Comparison of ENCODE assay signal across 25 cellular contexts in genomic region chr6:19524787-19525186, GRCh38.
"Had no signal": no experiment of that assay in that cellular context is flagged by ENCODE, and none has a peak within 500 bp of the region (broad histone marks: within the 10 kb centered on the region; RNA-seq: fewer than 3 reads in every experiment).

No MANE protein-coding gene starts in this region.

- H3K27me3 Mint-ChIP-seq: dendritic cell treated with granulocyte-macrophage colony-stimulating factor and Interleukin-4, amounts not matched to agents 40 ng/mL and 50 ng/mL, for 4 days; effector memory CD8-positive, alpha-beta T cell; naive B cell had no signal

- H3K4me3 Mint-ChIP-seq: dendritic cell treated with granulocyte-macrophage colony-stimulating factor and Interleukin-4, amounts not matched to agents 40 ng/mL and 50 ng/mL, for 4 days; effector memory CD8-positive, alpha-beta T cell; endodermal cell; immature natural killer cell; mesothelial cell of epicardium; naive B cell had no signal

- H3K27ac ChIP-seq: colonic mucosa, epithelial cell of prostate, foreskin keratinocyte, heart left ventricle, hepatocyte, left lung, lower lobe of right lung had no signal

- H3K4me3 ChIP-seq: colonic mucosa, gastroesophageal sphincter, heart left ventricle, hepatocyte, left lung, lower lobe of right lung, mucosa of descending colon had no signal

- H3K9me3 ChIP-seq: colonic mucosa, gastroesophageal sphincter, heart left ventricle, lower lobe of right lung, mucosa of descending colon had no signal

- H3K27ac Mint-ChIP-seq: dendritic cell treated with granulocyte-macrophage colony-stimulating factor and Interleukin-4, amounts not matched to agents 40 ng/mL and 50 ng/mL, for 4 days; effector memory CD8-positive, alpha-beta T cell; endodermal cell; immature natural killer cell; mesothelial cell of epicardium; naive B cell had no signal

- H3K36me3 ChIP-seq: colonic mucosa, gastroesophageal sphincter, heart left ventricle, left lung, lower lobe of right lung had no signal

- H3K4me1 Mint-ChIP-seq: immature natural killer cell, naive B cell had no signal

- FAIRE-seq: frontal cortex, keratinocyte had no signal

- H3K27me3 ChIP-seq: colonic mucosa, gastroesophageal sphincter, heart left ventricle, hepatocyte, left lung had no signal

- H3K4me1 ChIP-seq: colonic mucosa, foreskin keratinocyte, heart left ventricle, left lung, lower lobe of right lung had no signal

- ATAC-seq: effector memory CD8-positive, alpha-beta T cell; esophagus mucosa; foreskin keratinocyte; gastroesophageal sphincter; heart left ventricle; left lung; left ventricle myocardium superior; lower lobe of right lung; mucosa of descending colon had no signal

- DNase-seq: colonic mucosa; cortex of kidney; effector CD8-positive, alpha-beta T cell; effector memory CD8-positive, alpha-beta T cell; endodermal cell; erythroblast; foreskin keratinocyte; heart left ventricle; hypothalamus; immature natural killer cell; left cardiac atrium; left lung; left ventricle myocardium superior; lower lobe of right lung; mesenchymal stem cell; mucosa of descending colon; naive B cell had no signal

- H3K36me3 Mint-ChIP-seq: immature natural killer cell, mesothelial cell of epicardium, naive B cell had no signal
